1 cellular context compared by ENCODE assay signal in genomic region chr2:74219846-74220486, GRCh38.
TF ChIP-seq lines count a peak whose summit lies in the region.

No MANE protein-coding gene starts in this region.

TF ChIP-seq in HepG2, 621 proteins besides CTCF, POLR2A, EP300 and RAD21 (continued from another document):
- TF ChIP-seq ZNF652 (CRISPR knock-in tag; IDR thresholded peaks at IDR 0.05; ENCODE audit: borderline replicate concordance, low read depth) (no peak), GABPB1 (CRISPR knock-in tag; IDR thresholded peaks at IDR 0.05) (no peak), JARID2 (CRISPR knock-in tag; IDR thresholded peaks at IDR 0.05; ENCODE audit: insufficient replicate concordance) (no peak), THRA (CRISPR knock-in tag; IDR thresholded peaks at IDR 0.05; ENCODE audit: borderline replicate concordance) (no peak), ZNF703 (CRISPR knock-in tag; IDR thresholded peaks at IDR 0.05; ENCODE audit: borderline replicate concordance) (no peak), AGO2 (optimal IDR thresholded peaks at IDR 0.05; ENCODE audit: low read depth, low read length) (no peak), ZNF326 (CRISPR knock-in tag; IDR thresholded peaks at IDR 0.05; ENCODE audit: borderline replicate concordance) (no peak), ZKSCAN1 (IDR thresholded peaks at IDR 0.05; ENCODE audit: low read length) (no peak), ZNF362 (CRISPR knock-in tag; IDR thresholded peaks at IDR 0.05; ENCODE audit: borderline replicate concordance) (no peak), ZNF205 (CRISPR knock-in tag; IDR thresholded peaks at IDR 0.05) (no peak), NR2F2 (IDR thresholded peaks at IDR 0.05; ENCODE audit: borderline replicate concordance, low read depth) (no peak), TCF7 (IDR thresholded peaks at IDR 0.05; ENCODE audit: low read depth) (peak; percentile 34; the same call in 1 of the 2 replicates), ZNF329 (CRISPR knock-in tag; IDR thresholded peaks at IDR 0.05; ENCODE audit: low read depth) (no peak), NR2F1 (CRISPR knock-in tag; IDR thresholded peaks at IDR 0.05) (peak in 1 of 2 experiments; percentile 50; a peak in 1 of 4 replicates), ZNF142 (CRISPR knock-in tag; IDR thresholded peaks at IDR 0.05) (no peak), ZNF691 (CRISPR knock-in tag; IDR thresholded peaks at IDR 0.05; ENCODE audit: borderline replicate concordance, low read depth) (no peak), ATF1 (CRISPR knock-in tag; IDR thresholded peaks at IDR 0.05) (no peak), ZNF34 (CRISPR knock-in tag; IDR thresholded peaks at IDR 0.05; ENCODE audit: borderline replicate concordance) (no peak), SOX13 (IDR thresholded peaks at IDR 0.05) (no peak), SOX13 (CRISPR knock-in tag; conservative IDR thresholded peaks at IDR 0.05 in 1 of 2, IDR thresholded peaks at IDR 0.05 in 1 of 2) (peak in 1 of 2 experiments; percentile 65; a peak in 2 of 4 replicates), GZF1 (CRISPR knock-in tag; IDR thresholded peaks at IDR 0.05) (no peak), ZNF576 (CRISPR knock-in tag; IDR thresholded peaks at IDR 0.05) (no peak), ZGPAT (CRISPR knock-in tag; IDR thresholded peaks at IDR 0.05) (no peak), SNAPC5 (CRISPR knock-in tag; IDR thresholded peaks at IDR 0.05; ENCODE audit: borderline replicate concordance) (no peak), MYPOP (CRISPR knock-in tag; IDR thresholded peaks at IDR 0.05) (no peak), ZNF724P (CRISPR knock-in tag; IDR thresholded peaks at IDR 0.05; ENCODE audit: borderline replicate concordance) (no peak), ZEB1 (IDR thresholded peaks at IDR 0.05; ENCODE audit: insufficient replicate concordance, low read depth) (no peak)
